In genomic region chr7:139830779-139831498, GRCh38 we compare ENCODE assay signal across 10 cellular contexts. TPM values are rescaled to one million over a fixed set of nuclear protein-coding genes. Genes with fewer than 3 reads are reported as not detected.
DNase-seq lines count a peak whose midpoint lies in the region; ATAC-seq, FAIRE-seq and TF ChIP-seq lines count a peak whose summit lies in the region.
"Had no signal": no experiment of that assay in that cellular context is flagged by ENCODE, and none has a peak within 500 bp of the region (broad histone marks: within the 10 kb centered on the region; RNA-seq: fewer than 3 reads in every experiment).

No MANE protein-coding gene starts in this region.

- H2BK120ac ChIP-seq in mesendoderm (ENCODE audit: low read depth, low read length), result no peak overlapping the region

- no peak for TF ChIP-seq CTCF in CD4-positive, alpha-beta T cell (IDR thresholded peaks at IDR 0.05)

- peak overlapping the region; percentile 18 for H3K56ac ChIP-seq in mesendoderm (ENCODE audit: low read length)

- H3K18ac ChIP-seq in mesendoderm (ENCODE audit: low read length), result no peak overlapping the region

- no peak overlapping the region for H3K4me2 ChIP-seq in mesendoderm (ENCODE audit: low read length)

- no peak overlapping the region for H3K4ac ChIP-seq in mesendoderm (ENCODE audit: low read depth, low read length)

- peaks cover 4% of the 10 kb centered on the region for H3K9me3 Mint-ChIP-seq in CD4-positive, alpha-beta T cell

- no peak overlapping the region for H4K8ac ChIP-seq in mesendoderm (ENCODE audit: low read depth, low read length)

- no peaks in the 10 kb centered on the region for H3K79me1 ChIP-seq in mesendoderm (ENCODE audit: low read length)

- H3K27me3 ChIP-seq in CD4-positive, alpha-beta T cell (ENCODE audit: control insufficient read depth, insufficient read depth, low read length), result no peaks in the 10 kb centered on the region
- no peaks in the 10 kb centered on the region for H3K27me3 ChIP-seq in mesendoderm (ENCODE audit: insufficient read depth, low read length, poor library complexity)

- H3K4me1 ChIP-seq in mesendoderm (ENCODE audit: control insufficient read depth, low read depth, low read length), result no peaks in the 10 kb centered on the region

- POLR2A ChIA-PET in CD4-positive, alpha-beta T cell (lab: Charles Lee), result no interaction called here

- no peak overlapping the region for H2BK5ac ChIP-seq in mesendoderm (ENCODE audit: low read length)

- H3K79me2 ChIP-seq in mesendoderm (ENCODE audit: control insufficient read depth, insufficient read depth, low read length), result no peaks in the 10 kb centered on the region

- H3K36me3 Mint-ChIP-seq in CD4-positive, alpha-beta T cell (ENCODE audit: low read depth), result peaks cover 11% of the 10 kb centered on the region

- H3K9me3 ChIP-seq in CD4-positive, alpha-beta T cell (ENCODE audit: control insufficient read depth, low read length), result no peaks in the 10 kb centered on the region

- intact Hi-C loops in CD4-positive, alpha-beta T cell (cut with DNase I, micrococcal nuclease), result no loop called here

- CTCF ChIA-PET in CD4-positive, alpha-beta T cell (lab: Charles Lee), result no interaction called here

- peaks cover 37% of the 10 kb centered on the region for H3K4me1 Mint-ChIP-seq in CD4-positive, alpha-beta T cell (ENCODE audit: low read depth)

- H3K4me3 ChIP-seq in mesendoderm (ENCODE audit: low read length), result no peak overlapping the region

- H4K5ac ChIP-seq in mesendoderm (ENCODE audit: low read length), result no peak overlapping the region

- no peak overlapping the region for H2AK5ac ChIP-seq in mesendoderm (ENCODE audit: low read length)

- H3K4me3 Mint-ChIP-seq in CD4-positive, alpha-beta T cell, result peak overlapping the region; percentile 62

- H3K27me3 Mint-ChIP-seq in CD4-positive, alpha-beta T cell, result no peaks in the 10 kb centered on the region

- H3K23ac ChIP-seq in mesendoderm (ENCODE audit: low read length), result no peak overlapping the region

- no peaks in the 10 kb centered on the region for H3K36me3 ChIP-seq in mesendoderm (ENCODE audit: control insufficient read depth, insufficient read depth, low read length)

- H3K27ac ChIP-seq in CD4-positive, alpha-beta T cell (ENCODE audit: low read depth, low read length), result no peak overlapping the region
- H3K27ac ChIP-seq in mesendoderm (ENCODE audit: low read depth, low read length), result no peak overlapping the region

- no CpG with 5 or more reads among the region's 3 CpGs for WGBS in mesendoderm (ENCODE audit: extremely low coverage, insufficient coverage, low lambda C conversion rate)

- H3K27ac Mint-ChIP-seq in CD4-positive, alpha-beta T cell, result peak overlapping the region; percentile 88

- H2BK15ac ChIP-seq in mesendoderm (replicated peaks; ENCODE audit: low read depth), result no peak overlapping the region

- no peak for FAIRE-seq in urothelium cell line (lab: Jason Lieb, UNC)

- no peak for DNase-seq in CD4-positive, alpha-beta T cell
- DNase-seq in MV-4-11 (lab: John Stamatoyannopoulos, UW) (peak; percentile 7), mesendoderm (no peak), GM03348 (ENCODE audit: low spot score) (no peak), NCI-H82 (lab: John Stamatoyannopoulos, UW) (no peak), urothelium cell line (ENCODE audit: low spot score) (no peak)
- DNase-seq: foreskin melanocyte, NCI-H2081 treated with DMSO at 0.1 percent for 48 hours had no signal

- H3K9ac ChIP-seq in mesendoderm (ENCODE audit: low read length), result no peak overlapping the region

- ATAC-seq in CD4-positive, alpha-beta T cell (ENCODE audit: poor library complexity), result no peak
- ATAC-seq in GM19035 (IDR thresholded peaks at IDR 0.05; ENCODE audit: unreplicated experiment) (peak; percentile 66), GM18520 (IDR thresholded peaks at IDR 0.05; ENCODE audit: unreplicated experiment) (no peak)

RNA-seq across cellular contexts. Expression of gene TBXAS1, which starts 1.9 kb away (rescaled TPM):
- total RNA-seq in CD4-positive, alpha-beta T cell, result 1 to 10 TPM; 5.5 to 6.0 TPM
- polyA plus RNA-seq in mesendoderm (2013, experiment 1 of 2), result 2.1 TPM
- 1.7 TPM for polyA plus RNA-seq in mesendoderm (2013, experiment 2 of 2)

RNA-seq across cellular contexts. Expression of gene HIPK2, which starts 53.1 kb away (rescaled TPM):
- total RNA-seq in CD4-positive, alpha-beta T cell, result 10 to 100 TPM; 36.5 to 37.0 TPM
- 13.2 TPM for polyA plus RNA-seq in mesendoderm (2013, experiment 1 of 2)
- 13.5 TPM for polyA plus RNA-seq in mesendoderm (2013, experiment 2 of 2)
